In genomic region chr2:149002378-149002890, GRCh38 we compare ENCODE assay signal across 2 cellular contexts.
TF ChIP-seq lines count a peak whose summit lies in the region.

No MANE protein-coding gene starts in this region.

TF ChIP-seq in HEK293, 187 proteins besides CTCF, POLR2A, EP300 and RAD21:
- TF ChIP-seq KLF7 (tag by site-specific recombination; IDR thresholded peaks at IDR 0.05; ENCODE audit: borderline replicate concordance) (no peak), ZNF18 (tag by site-specific recombination; IDR thresholded peaks at IDR 0.05) (peak; percentile 50; the same call in 1 of the 2 replicates), PRDM1 (tag by site-specific recombination; IDR thresholded peaks at IDR 0.05) (peak; percentile 63)

TF ChIP-seq in GM12878, 131 proteins besides CTCF, POLR2A, EP300 and RAD21:
- TF ChIP-seq KAT2A (conservative IDR thresholded peaks at IDR 0.05; ENCODE audit: control insufficient read depth, low read depth, low read length): no peak
- TF ChIP-seq NR2C2 (IDR thresholded peaks at IDR 0.05; ENCODE audit: borderline replicate concordance, control insufficient read depth, insufficient read length, low read depth): peak; percentile 43
